25 cellular contexts compared by ENCODE assay signal in genomic region chrX:120236676-120237460, GRCh38.
"Had no signal": no experiment of that assay in that cellular context is flagged by ENCODE, and none has a peak within 500 bp of the region (broad histone marks: within the 10 kb centered on the region; RNA-seq: fewer than 3 reads in every experiment).

No MANE protein-coding gene starts in this region.

- H3K9me3 ChIP-seq: Peyer's patch had no signal

- H3K27me3 Mint-ChIP-seq: IgD-negative memory B cell had no signal

- DNase-seq: NCI-H1048, NCI-H1105, NCI-H1417, NCI-H146, NCI-H1694 treated with DMSO at 0.1 percent for 48 hours, NCI-H1930, NCI-H2081, NCI-H2107, NCI-H2171, NCI-H226, NCI-H446, NCI-H510A, NCI-H524 treated with DMSO at 0.1 percent for 48 hours, NCI-H69, NCI-H774, PC-9, Peyer's patch, SHP77 treated with DMSO at 0.1 percent for 48 hours, SJCRH30, T-helper 1 cell had no signal

- H3K27ac Mint-ChIP-seq: IgD-negative memory B cell had no signal

- H3K4me3 Mint-ChIP-seq: IgD-negative memory B cell had no signal

- H3K4me1 ChIP-seq: Peyer's patch, SJCRH30 had no signal

- H3K9me3 Mint-ChIP-seq: IgD-negative memory B cell had no signal

- H3K27ac ChIP-seq: KMS-11, PC-9, Peyer's patch, SJCRH30 had no signal

- H3K27me3 ChIP-seq: Peyer's patch, SJCRH30 had no signal

- H3K36me3 ChIP-seq: Peyer's patch, SJCRH30 had no signal

- ATAC-seq: K562, Right ventricle myocardium inferior, SK-N-SH treated with all-trans-retinoic acid at 6 μM for 48 hours had no signal

- H3K9ac ChIP-seq: KMS-11 had no signal

- H3K4me2 ChIP-seq: KMS-11, PC-9 had no signal

- H2AFZ ChIP-seq: PC-9 had no signal

- H3K4me3 ChIP-seq: K562, PC-9, Peyer's patch, SJCRH30 had no signal
